ENCODE assay signal across 21 cellular contexts in the genomic region with DNA sequence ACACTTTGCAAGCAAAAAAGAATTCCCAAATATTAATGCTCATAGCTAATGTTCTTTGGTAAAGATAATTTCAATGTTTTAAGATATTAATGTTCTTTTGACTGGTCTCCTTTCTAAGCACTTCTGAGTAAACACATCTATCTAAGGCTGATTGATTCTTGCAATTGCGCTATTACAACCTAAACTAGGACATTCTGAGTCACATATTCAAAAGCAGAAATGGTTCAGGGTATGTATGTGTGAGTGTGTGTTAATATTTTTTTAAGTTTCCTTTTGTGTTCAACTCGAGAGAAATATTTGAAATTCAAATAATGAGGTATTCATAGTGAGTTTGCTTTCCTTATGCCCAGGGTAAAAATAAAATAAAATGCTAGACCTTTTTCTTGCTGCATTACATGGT.
"Had no signal": no experiment of that assay in that cellular context is flagged by ENCODE, and none has a peak within 500 bp of the region (broad histone marks: within the 10 kb centered on the region; RNA-seq: fewer than 3 reads in every experiment).

No MANE protein-coding gene starts in this region.

- H3K4me1 Mint-ChIP-seq: naive thymus-derived CD8-positive, alpha-beta T cell had no signal

- H3K36me3 ChIP-seq: spleen, stomach, thoracic aorta, transverse colon had no signal

- H3K27ac ChIP-seq: epithelial cell of prostate, foreskin keratinocyte, hepatocyte, spleen, stomach, thoracic aorta, transverse colon had no signal

- H3K9me3 ChIP-seq: mucosa of descending colon, spleen, stomach, thoracic aorta, transverse colon had no signal

- DNase-seq: effector memory CD8-positive, alpha-beta T cell; foreskin keratinocyte; left colon; left ventricle myocardium superior; mucosa of descending colon; naive thymus-derived CD8-positive, alpha-beta T cell; spleen; stimulated activated CD4-positive, alpha-beta T cell treated with anti-CD3 and anti-CD28 coated beads, Interleukin-15, amount 100 ng/mL, for 24 hours; stimulated activated CD4-positive, alpha-beta T cell treated with anti-CD3 and anti-CD28 coated beads, Interleukin-1b, Interleukin-23, amount 100 ng/mL, for 48 hours; stimulated activated CD4-positive, alpha-beta T cell treated with anti-CD3 and anti-CD28 coated beads, Interleukin-4, amount 100 ng/mL, for 24 hours; stimulated activated naive CD4-positive, alpha-beta T cell; stomach; substantia nigra; transverse colon had no signal

- H3K4me3 ChIP-seq: hepatocyte, lung, mucosa of descending colon, spleen, stomach, thoracic aorta, transverse colon had no signal

- H3K4me1 ChIP-seq: foreskin keratinocyte, spleen, stomach, transverse colon had no signal

- H3K36me3 Mint-ChIP-seq: naive thymus-derived CD8-positive, alpha-beta T cell had no signal

- H3K4me3 Mint-ChIP-seq: dendritic cell treated with granulocyte-macrophage colony-stimulating factor and Interleukin-4, amounts not matched to agents 40 ng/mL and 50 ng/mL, for 4 days; effector memory CD8-positive, alpha-beta T cell; naive thymus-derived CD8-positive, alpha-beta T cell; neural crest cell had no signal

- H3K27me3 ChIP-seq: foreskin keratinocyte had no signal

- H3K9me3 Mint-ChIP-seq: dendritic cell treated with granulocyte-macrophage colony-stimulating factor and Interleukin-4, amounts not matched to agents 40 ng/mL and 50 ng/mL, for 4 days; effector memory CD8-positive, alpha-beta T cell; neural crest cell had no signal

- ATAC-seq: effector memory CD8-positive, alpha-beta T cell; left colon; left ventricle myocardium superior; mucosa of descending colon; naive thymus-derived CD8-positive, alpha-beta T cell; sciatic nerve had no signal

- H3K27ac Mint-ChIP-seq: dendritic cell treated with granulocyte-macrophage colony-stimulating factor and Interleukin-4, amounts not matched to agents 40 ng/mL and 50 ng/mL, for 4 days; effector memory CD8-positive, alpha-beta T cell; naive thymus-derived CD8-positive, alpha-beta T cell had no signal
